ENCODE assay signal across 1 cellular context in the genomic region with DNA sequence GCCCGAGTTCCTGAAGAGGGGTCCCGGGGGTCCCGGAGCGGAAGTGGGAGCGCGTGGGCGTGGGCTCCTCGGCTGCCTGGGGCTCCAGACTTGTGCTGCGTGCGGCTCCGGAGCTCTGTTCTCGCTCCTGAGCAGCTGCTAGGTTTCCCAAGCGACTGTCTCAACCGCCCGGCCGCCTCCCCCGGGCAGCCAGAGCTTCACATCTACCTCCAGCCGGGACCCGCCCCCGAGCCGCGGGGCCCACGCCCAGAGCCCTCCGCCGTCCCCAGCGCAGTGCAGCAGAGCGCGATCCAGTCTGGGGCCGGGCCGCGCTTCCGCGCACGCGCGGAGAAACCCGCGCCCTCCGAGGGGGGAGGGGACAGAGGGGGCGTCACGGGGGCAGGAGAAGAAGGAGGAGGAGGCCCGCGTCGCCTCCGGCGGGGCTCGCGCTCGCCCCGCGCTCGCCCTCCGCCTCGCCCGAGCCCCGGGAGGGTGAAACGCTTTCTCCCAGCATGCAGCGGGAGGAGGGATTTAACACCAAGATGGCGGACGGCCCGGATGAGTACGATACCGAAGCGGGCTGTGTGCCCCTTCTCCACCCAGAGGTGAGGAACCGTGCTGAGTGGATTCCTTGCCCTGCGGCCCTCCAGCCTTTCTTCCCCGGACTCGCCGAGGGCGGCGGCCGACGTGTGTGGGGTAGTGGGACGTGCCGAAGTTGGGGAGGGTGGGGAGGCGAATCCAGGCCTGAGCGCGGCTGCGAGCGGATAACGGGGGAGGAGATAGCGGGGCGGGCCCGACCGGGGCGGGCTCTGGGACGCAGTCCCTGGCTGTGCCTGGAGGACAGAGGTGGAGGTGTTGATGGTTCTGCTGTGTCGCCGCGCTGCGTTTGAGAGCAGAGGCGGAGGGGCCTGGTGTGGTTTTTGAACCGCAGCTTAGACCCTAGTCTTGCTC.
TF ChIP-seq lines count a peak whose summit lies in the region.

TSS of gene ZDHHC17 (plus strand) at position 370 of the 930 bp plus-strand sequence. CDS start at position 492, 122 bp downstream.

TF ChIP-seq in IMR-90, 13 proteins besides CTCF, POLR2A, EP300 and RAD21 (continued from another document):
- TF ChIP-seq, protein P1, sequence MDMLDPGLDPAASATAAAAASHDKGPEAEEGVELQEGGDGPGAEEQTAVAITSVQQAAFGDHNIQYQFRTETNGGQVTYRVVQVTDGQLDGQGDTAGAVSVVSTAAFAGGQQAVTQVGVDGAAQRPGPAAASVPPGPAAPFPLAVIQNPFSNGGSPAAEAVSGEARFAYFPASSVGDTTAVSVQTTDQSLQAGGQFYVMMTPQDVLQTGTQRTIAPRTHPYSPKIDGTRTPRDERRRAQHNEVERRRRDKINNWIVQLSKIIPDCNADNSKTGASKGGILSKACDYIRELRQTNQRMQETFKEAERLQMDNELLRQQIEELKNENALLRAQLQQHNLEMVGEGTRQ (IDR thresholded peaks at IDR 0.05; ENCODE audit: low read depth, low read length) = no peak; the same call in none of the 2 replicates
- no peak for TF ChIP-seq SMC3 (IDR thresholded peaks at IDR 0.05; ENCODE audit: low read depth, low read length)
